20 cellular contexts compared by ENCODE assay signal in the genomic region with DNA sequence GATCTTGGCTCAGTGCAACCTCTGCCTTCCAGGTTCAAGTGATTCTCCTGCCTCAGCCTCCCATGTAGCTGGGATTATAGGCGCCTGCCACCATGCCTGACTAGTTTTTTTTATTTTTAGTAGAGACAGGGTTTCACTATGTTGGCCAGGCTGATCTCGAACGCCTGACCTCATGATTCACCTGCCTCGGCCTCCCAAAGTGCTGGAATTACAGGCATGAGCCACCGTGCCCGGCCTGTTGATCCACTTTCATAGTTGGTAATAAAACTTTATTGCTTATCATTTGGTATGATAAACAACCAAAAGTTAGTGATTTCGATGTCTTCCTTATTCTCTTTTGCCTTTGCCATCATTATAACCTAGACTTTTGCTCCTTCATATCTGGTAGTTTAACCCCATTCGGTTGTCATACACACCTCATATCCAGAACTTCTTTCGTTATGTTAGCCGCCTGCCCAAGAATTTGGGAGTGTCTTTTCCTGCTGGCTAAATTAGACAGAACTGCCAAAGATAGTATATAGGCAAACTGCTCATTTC. TPM values are rescaled to one million over a fixed set of nuclear protein-coding genes. Genes with fewer than 3 reads are reported as not detected.
DNase-seq lines count a peak whose midpoint lies in the region; ATAC-seq and TF ChIP-seq lines count a peak whose summit lies in the region.
"Had no signal": no experiment of that assay in that cellular context is flagged by ENCODE, and none has a peak within 500 bp of the region (broad histone marks: within the 10 kb centered on the region; RNA-seq: fewer than 3 reads in every experiment).

No MANE protein-coding gene starts in this region.

- no peak for DNase-seq in activated T-cell treated with anti-CD3 and anti-CD28 coated beads, Interleukin-2, amount 50 U/mL, for 72 hours
- DNase-seq in activated T-cell treated with anti-CD3 and anti-CD28 coated beads, Interleukin-2, amount 50 U/mL, for 24 hours, result no peak
- no peak for DNase-seq in chondrocyte (ENCODE audit: low spot score)
- no peak for DNase-seq in thyroid gland
- DNase-seq in uterus, result no peak
- no peak for DNase-seq in NCI-H774 (lab: John Stamatoyannopoulos, UW)
- DNase-seq: 8988T, DMS79 treated with DMSO at 0.1 percent for 48 hours, GM23248, KG1, NCI-H1417, NCI-H1930, NCI-H226, NCI-H524, SJCRH30 had no signal

- no peaks in the 10 kb centered on the region for H3K27me3 Mint-ChIP-seq in activated T-cell treated with anti-CD3 and anti-CD28 coated beads, Interleukin-2, amount 50 U/mL, for 72 hours (ENCODE audit: low read depth)
- no peaks in the 10 kb centered on the region for H3K27me3 Mint-ChIP-seq in activated T-cell treated with anti-CD3 and anti-CD28 coated beads, Interleukin-2, amount 50 U/mL, for 24 hours
- no peaks in the 10 kb centered on the region for H3K27me3 Mint-ChIP-seq in chondrocyte (ENCODE audit: low read depth)
- H3K27me3 Mint-ChIP-seq in nephron (ENCODE audit: low read depth), result no peaks in the 10 kb centered on the region
- H3K27me3 Mint-ChIP-seq: B cell had no signal

- H3K9me3 Mint-ChIP-seq in activated T-cell treated with anti-CD3 and anti-CD28 coated beads, Interleukin-2, amount 50 U/mL, for 72 hours, result no peaks in the 10 kb centered on the region
- H3K9me3 Mint-ChIP-seq in activated T-cell treated with anti-CD3 and anti-CD28 coated beads, Interleukin-2, amount 50 U/mL, for 24 hours, result no peaks in the 10 kb centered on the region
- H3K9me3 Mint-ChIP-seq in chondrocyte (ENCODE audit: low read depth) (no peaks in the 10 kb centered on the region), nephron (no peaks in the 10 kb centered on the region)

- H3K4me3 ChIP-seq in thyroid gland (replicated peaks in 1 of 3) (no peak overlapping the region), uterus (no peak overlapping the region)
- H3K4me3 ChIP-seq: GM23248, HAP-1, SJCRH30 had no signal

- H3K36me3 Mint-ChIP-seq in activated T-cell treated with anti-CD3 and anti-CD28 coated beads, Interleukin-2, amount 50 U/mL, for 72 hours (ENCODE audit: insufficient read depth in 2 of 2), result peaks cover 1 to 7% of the 10 kb centered on the region in 2 donors
- H3K36me3 Mint-ChIP-seq in activated T-cell treated with anti-CD3 and anti-CD28 coated beads, Interleukin-2, amount 50 U/mL, for 24 hours (ENCODE audit: low read depth), result peaks cover 30% of the 10 kb centered on the region
- H3K36me3 Mint-ChIP-seq in chondrocyte (ENCODE audit: low read depth) (peaks cover 2% of the 10 kb centered on the region), nephron (ENCODE audit: low read depth) (peaks cover 40% of the 10 kb centered on the region)

- no peaks in the 10 kb centered on the region for H3K27me3 ChIP-seq in thyroid gland
- H3K27me3 ChIP-seq in uterus, result no peaks in the 10 kb centered on the region
- H3K27me3 ChIP-seq: SJCRH30 had no signal

- H3K4me1 Mint-ChIP-seq in activated T-cell treated with anti-CD3 and anti-CD28 coated beads, Interleukin-2, amount 50 U/mL, for 72 hours (ENCODE audit: low read depth), result peaks cover 39% of the 10 kb centered on the region
- peaks cover 38% of the 10 kb centered on the region for H3K4me1 Mint-ChIP-seq in activated T-cell treated with anti-CD3 and anti-CD28 coated beads, Interleukin-2, amount 50 U/mL, for 24 hours (ENCODE audit: low read depth)
- H3K4me1 Mint-ChIP-seq in chondrocyte (ENCODE audit: low read depth) (peaks cover 41% of the 10 kb centered on the region), nephron (peaks cover 19% of the 10 kb centered on the region)

- H3K36me3 ChIP-seq in thyroid gland, result no peaks in the 10 kb centered on the region
- no peaks in the 10 kb centered on the region for H3K36me3 ChIP-seq in uterus
- H3K36me3 ChIP-seq: HAP-1, SJCRH30 had no signal

- H3K27ac ChIP-seq in thyroid gland (no peak overlapping the region), uterus (no peak overlapping the region)
- H3K27ac ChIP-seq: GM23248, SJCRH30 had no signal

- no peak for TF ChIP-seq POLR2A in thyroid gland (IDR thresholded peaks at IDR 0.05)
- TF ChIP-seq POLR2A in uterus (IDR thresholded peaks at IDR 0.05), result no peak

- no peaks in the 10 kb centered on the region for H3K9me3 ChIP-seq in thyroid gland
- H3K9me3 ChIP-seq in uterus, result no peaks in the 10 kb centered on the region
- H3K9me3 ChIP-seq: HAP-1, SJCRH30 had no signal

- WGBS in thyroid gland, 2 donors, result 89 to 95% methylated on average over 10 of the region's 10 CpGs

- intact Hi-C loops in thyroid gland (cut with DNase I), result no loop called here
- intact Hi-C loops in uterus (cut with DNase I; ENCODE audit: low total_unique reads), result no loop called here

- H3K4me1 ChIP-seq in thyroid gland (peaks cover 3 to 6% of the 10 kb centered on the region in 2 donors), uterus (no peaks in the 10 kb centered on the region)
- H3K4me1 ChIP-seq: SJCRH30 had no signal

- H3K27ac Mint-ChIP-seq in activated T-cell treated with anti-CD3 and anti-CD28 coated beads, Interleukin-2, amount 50 U/mL, for 72 hours, result peak overlapping the region; percentile 59
- no peak overlapping the region for H3K27ac Mint-ChIP-seq in activated T-cell treated with anti-CD3 and anti-CD28 coated beads, Interleukin-2, amount 50 U/mL, for 24 hours
- peak overlapping the region; percentile 3 for H3K27ac Mint-ChIP-seq in chondrocyte (ENCODE audit: unreplicated experiment)
- H3K27ac Mint-ChIP-seq in nephron, result peak overlapping the region in 2 of 3 experiments; percentile 13 to 18
- H3K27ac Mint-ChIP-seq: B cell had no signal

- ATAC-seq in activated T-cell treated with anti-CD3 and anti-CD28 coated beads, Interleukin-2, amount 50 U/mL, for 72 hours (replicated peaks in 1 of 2), result no peak
- ATAC-seq in HG02981 (IDR thresholded peaks at IDR 0.05; ENCODE audit: unreplicated experiment), result no peak
- ATAC-seq: Panc1 had no signal

- TF ChIP-seq CTCF in chondrocyte (IDR thresholded peaks at IDR 0.05) (no peak), nephron (IDR thresholded peaks at IDR 0.05; ENCODE audit: unreplicated experiment in 3 of 3) (no peak), thyroid gland (IDR thresholded peaks at IDR 0.05) (no peak), uterus (IDR thresholded peaks at IDR 0.05) (no peak)

- no peak overlapping the region for H3K4me3 Mint-ChIP-seq in activated T-cell treated with anti-CD3 and anti-CD28 coated beads, Interleukin-2, amount 50 U/mL, for 72 hours
- H3K4me3 Mint-ChIP-seq in activated T-cell treated with anti-CD3 and anti-CD28 coated beads, Interleukin-2, amount 50 U/mL, for 24 hours, result no peak overlapping the region
- H3K4me3 Mint-ChIP-seq in chondrocyte (ENCODE audit: unreplicated experiment), result no peak overlapping the region
- no peak overlapping the region for H3K4me3 Mint-ChIP-seq in nephron
- H3K4me3 Mint-ChIP-seq: B cell had no signal

RNA-seq across cellular contexts. Expression of gene UBE2R2, which starts 45.0 kb away (rescaled TPM):
- total RNA-seq in activated T-cell treated with anti-CD3 and anti-CD28 coated beads, Interleukin-2, amount 50 U/mL, for 72 hours, result 10 to 100 TPM; 58.1 to 59.7 TPM
- total RNA-seq in chondrocyte (39.1 to 51.2 TPM (median 48.8 TPM) in 3 replicates), thyroid gland (10 to 100 TPM; 22.8 to 31.4 (median 25.8) TPM), uterus (10 to 100 TPM in 3 of 4 donors, 1 to 10 TPM in 1; 5.4 to 46.9 (median 22.1) TPM)
